In the genomic region with DNA sequence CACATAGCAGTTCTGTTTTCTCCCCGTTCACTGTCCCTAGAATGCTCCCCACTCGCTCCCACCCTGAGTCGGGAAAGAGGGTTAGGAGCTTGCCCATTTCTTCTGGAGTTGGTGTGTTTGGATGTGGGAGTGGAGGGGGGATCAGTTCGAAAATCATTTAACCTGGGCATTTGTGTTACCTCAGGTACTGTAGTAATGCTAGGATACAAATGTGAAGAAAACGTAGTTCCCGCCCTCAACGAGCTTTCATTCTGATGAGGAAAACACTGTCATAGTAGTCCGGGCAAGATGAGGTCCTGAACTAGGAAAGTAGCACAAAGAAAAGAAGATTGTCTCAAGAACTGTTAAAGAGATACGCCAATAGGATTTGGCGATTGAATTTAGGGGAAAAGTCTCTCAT, we compare ENCODE assay signal across 8 cellular contexts. TPM values are rescaled to one million over a fixed set of nuclear protein-coding genes. Genes with fewer than 3 reads are reported as not detected.
DNase-seq lines count a peak whose midpoint lies in the region; ATAC-seq, FAIRE-seq and TF ChIP-seq lines count a peak whose summit lies in the region.

No MANE protein-coding gene starts in this region.

- H2BK5ac ChIP-seq in H9 (ENCODE audit: insufficient read length, low read length), result no peak overlapping the region

- TF ChIP-seq EP300 in gastroesophageal sphincter (IDR thresholded peaks at IDR 0.05), result no peak

- H2BK20ac ChIP-seq in H9 (ENCODE audit: low read depth, low read length, poor library complexity, severe bottlenecking), result no peak overlapping the region

- H3K9me3 Mint-ChIP-seq in H9, result peaks cover 0 to 4% of the 10 kb centered on the region in 2 experiments; a peak in 2 of 5 replicates
- no peaks in the 10 kb centered on the region for H3K9me3 Mint-ChIP-seq in T-helper 2 cell treated with Interferon-gamma antibody and Interleukin-4, amounts not matched to agents 5 μg/mL and 100 μg/mL, for 36 hours

- H3K4me3 ChIP-seq in gastroesophageal sphincter, result peak overlapping the region; percentile 82 to 87
- peak overlapping the region; percentile 100 for H3K4me3 ChIP-seq in skeletal muscle cell (ENCODE audit: low read depth, low read length)

- H2BK15ac ChIP-seq in H9 (ENCODE audit: low read depth, low read length), result no peak overlapping the region

- H4K5ac ChIP-seq in H9 (ENCODE audit: insufficient read length, low read depth, low read length), result no peak overlapping the region

- peaks cover 13% of the 10 kb centered on the region; the same call in 1 of the 2 replicates for H3K79me2 ChIP-seq in H9 (ENCODE audit: insufficient read depth, low read length)

- H4K91ac ChIP-seq in H9 (ENCODE audit: insufficient read length, low read depth, low read length), result no peak overlapping the region

- H3K4me2 ChIP-seq in H9 (ENCODE audit: insufficient read depth, insufficient read length, low read length), result peak overlapping the region; percentile 97

- no peak for DNase-seq in H9
- DNase-seq in T-helper 2 cell treated with Interferon-gamma antibody and Interleukin-4, amounts not matched to agents 5 μg/mL and 100 μg/mL, for 36 hours (ENCODE audit: low spot score), result no peak
- DNase-seq in skeletal muscle cell (ENCODE audit: low read depth), result no peak
- no peak for DNase-seq in HT-29 (ENCODE audit: low spot score)
- no peak for DNase-seq in RCC 7860 (ENCODE audit: low spot score)
- DNase-seq in kidney tubule cell (ENCODE audit: low spot score), result no peak
- no peak for DNase-seq in stimulated activated CD4-positive, alpha-beta T cell treated with anti-CD3 and anti-CD28 coated beads, Interleukin-2, amount 100 ng/mL, for 48 hours

- H3K4ac ChIP-seq in H9 (ENCODE audit: low read depth, low read length), result no peak overlapping the region

- TF ChIP-seq CTCF in H9 (conservative IDR thresholded peaks at IDR 0.05), result no peak
- no peak for TF ChIP-seq CTCF in gastroesophageal sphincter (IDR thresholded peaks at IDR 0.05)

- peak overlapping the region; percentile 95 to 100 (median 100) for H3K27ac Mint-ChIP-seq in H9
- peak overlapping the region; percentile 92 for H3K27ac Mint-ChIP-seq in T-helper 2 cell treated with Interferon-gamma antibody and Interleukin-4, amounts not matched to agents 5 μg/mL and 100 μg/mL, for 36 hours

- no peak overlapping the region for H3K14ac ChIP-seq in H9 (ENCODE audit: insufficient read depth, low read length)

- H3K56ac ChIP-seq in H9 (ENCODE audit: insufficient read length, low read depth, low read length), result no peak overlapping the region

- no peak for ATAC-seq in gastroesophageal sphincter

- H3K79me1 ChIP-seq in H9 (ENCODE audit: insufficient read depth, low read depth, low read length, poor library complexity, severe bottlenecking), result no peaks in the 10 kb centered on the region

- H2BK12ac ChIP-seq in H9 (ENCODE audit: insufficient read length, low read depth, low read length), result no peak overlapping the region

- H4K20me1 ChIP-seq in H9 (ENCODE audit: control insufficient read depth, insufficient read depth, insufficient read length), result no peaks in the 10 kb centered on the region

- FAIRE-seq in RCC 7860 (lab: Jason Lieb, UNC), result no peak

- H3K23ac ChIP-seq in H9 (ENCODE audit: insufficient read length, low read depth, low read length), result no peak overlapping the region

- no peaks in the 10 kb centered on the region for H3K9me3 ChIP-seq in H9 (ENCODE audit: control insufficient read depth, low read depth, low read length)
- no peaks in the 10 kb centered on the region for H3K9me3 ChIP-seq in gastroesophageal sphincter

- peaks cover 2% of the 10 kb centered on the region; the same call in 1 of the 2 replicates for H3K27me3 Mint-ChIP-seq in H9 (ENCODE audit: low read depth)
- H3K27me3 Mint-ChIP-seq in T-helper 2 cell treated with Interferon-gamma antibody and Interleukin-4, amounts not matched to agents 5 μg/mL and 100 μg/mL, for 36 hours (ENCODE audit: low read depth), result no peaks in the 10 kb centered on the region

- no peak for TF ChIP-seq POLR2A in gastroesophageal sphincter (IDR thresholded peaks at IDR 0.05)

- no peak overlapping the region for H4K8ac ChIP-seq in H9 (replicated peaks; ENCODE audit: insufficient read length, low read depth, low read length)

- no peak overlapping the region for H2AFZ ChIP-seq in H9 (ENCODE audit: low read length)

- peaks cover 31 to 94% (median 74%) of the 10 kb centered on the region in 3 experiments for H3K36me3 Mint-ChIP-seq in H9 (ENCODE audit: insufficient read depth in 1 of 3, low read depth in 3 of 3)
- H3K36me3 Mint-ChIP-seq in T-helper 2 cell treated with Interferon-gamma antibody and Interleukin-4, amounts not matched to agents 5 μg/mL and 100 μg/mL, for 36 hours (ENCODE audit: low read depth), result peaks cover 68% of the 10 kb centered on the region

- H2BK120ac ChIP-seq in H9 (ENCODE audit: low read depth, low read length, poor library complexity, severe bottlenecking), result no peak overlapping the region

- H3K27me3 ChIP-seq in H9 (ENCODE audit: insufficient read depth, low read length) (no peaks in the 10 kb centered on the region), gastroesophageal sphincter (no peaks in the 10 kb centered on the region)

- H3K23me2 ChIP-seq in H9 (ENCODE audit: insufficient read length, low read depth, low read length, poor library complexity, severe bottlenecking), result peaks cover 5% of the 10 kb centered on the region

- H2AK5ac ChIP-seq in H9 (ENCODE audit: insufficient read length, low read length), result no peak overlapping the region

- H3K4me1 ChIP-seq in H9 (ENCODE audit: insufficient read depth, low read length) (no peaks in the 10 kb centered on the region), gastroesophageal sphincter (peaks cover 6 to 52% (median 20%) of the 10 kb centered on the region in 3 donors)

- peaks cover 0 to 75% of the 10 kb centered on the region in 2 donors for H3K36me3 ChIP-seq in gastroesophageal sphincter

- H3K4me1 Mint-ChIP-seq in H9, result peaks cover 16 to 20% of the 10 kb centered on the region in 2 experiments
- peaks cover 39% of the 10 kb centered on the region for H3K4me1 Mint-ChIP-seq in T-helper 2 cell treated with Interferon-gamma antibody and Interleukin-4, amounts not matched to agents 5 μg/mL and 100 μg/mL, for 36 hours (ENCODE audit: low read depth)

- WGBS in H9 (ENCODE audit: extremely low coverage, insufficient read length, low lambda C conversion rate), result no CpG with 5 or more reads among the region's 10 CpGs
- WGBS in gastroesophageal sphincter (ENCODE audit: low coverage in 1 of 2), 2 donors, result 4 to 44% methylated on average over 3 to 4 of the region's 10 CpGs

- no peak overlapping the region for H3K27ac ChIP-seq in H9 (ENCODE audit: insufficient read length, low read depth, low read length)
- peak overlapping the region; percentile 59 to 90 (median 81) for H3K27ac ChIP-seq in gastroesophageal sphincter

- H3T11ph ChIP-seq in H9 (ENCODE audit: low read length), result no peak overlapping the region

- peak overlapping the region; percentile 100 for H3K4me3 Mint-ChIP-seq in H9
- peak overlapping the region; percentile 96 for H3K4me3 Mint-ChIP-seq in T-helper 2 cell treated with Interferon-gamma antibody and Interleukin-4, amounts not matched to agents 5 μg/mL and 100 μg/mL, for 36 hours

- no peak overlapping the region for H3K18ac ChIP-seq in H9 (ENCODE audit: insufficient read length, low read depth, low read length)

- peak overlapping the region; percentile 89 for H3K9ac ChIP-seq in H9 (ENCODE audit: extremely low read depth, insufficient read length, low read length)

RNA-seq across cellular contexts. Expression of gene SDHD, which starts 0.5 kb away (rescaled TPM):
- 79.6 and 82.3 TPM in 2 replicates for total RNA-seq in H9 (2021)
- total RNA-seq in gastroesophageal sphincter, result 100 to 1,000 TPM; 102 to 120 (median 113) TPM
- total RNA-seq in HT-29 (2014; rRNA removed; shearing (Covaris generic)), result 144 and 195 TPM in 2 replicates

RNA-seq across cellular contexts. Expression of gene TIMM8B, which starts 0.7 kb away (rescaled TPM):
- total RNA-seq in H9 (2021), result 84.4 and 86.3 TPM in 2 replicates
- total RNA-seq in gastroesophageal sphincter, result 10 to 100 TPM; 19.2 to 37.6 (median 24.8) TPM
- total RNA-seq in HT-29 (2014; rRNA removed; shearing (Covaris generic)), result 212 and 216 TPM in 2 replicates

RNA-seq across cellular contexts. Expression of gene NKAPD1, which starts 13.1 kb away (rescaled TPM):
- total RNA-seq in H9 (2021) (22.7 and 25.9 TPM in 2 replicates), gastroesophageal sphincter (10 to 100 TPM; 14.4 to 21.5 (median 16.4) TPM)
- total RNA-seq in HT-29 (2014; rRNA removed; shearing (Covaris generic)), result 11.0 and 13.4 TPM in 2 replicates

RNA-seq across cellular contexts. Expression of gene PIH1D2, which starts 13.4 kb away (rescaled TPM):
- total RNA-seq in H9 (2021), result 1.1 and 1.4 TPM in 2 replicates
- total RNA-seq in gastroesophageal sphincter, result 1 to 10 TPM; 1.8 to 4.2 (median 3.2) TPM
- total RNA-seq in HT-29 (2014; rRNA removed; shearing (Covaris generic)), result 0.52 and 0.97 TPM in 2 replicates
